21 cellular contexts compared by ENCODE assay signal in genomic region chr1:152783095-152783494, GRCh38. TPM values are rescaled to one million over a fixed set of nuclear protein-coding genes. Genes with fewer than 3 reads are reported as not detected.
DNase-seq lines count a peak whose midpoint lies in the region; ATAC-seq, FAIRE-seq and TF ChIP-seq lines count a peak whose summit lies in the region.
"Had no signal": no experiment of that assay in that cellular context is flagged by ENCODE, and none has a peak within 500 bp of the region (broad histone marks: within the 10 kb centered on the region; RNA-seq: fewer than 3 reads in every experiment).

No MANE protein-coding gene starts in this region.

- no peaks in the 10 kb centered on the region for H3K9me3 ChIP-seq in keratinocyte (ENCODE audit: control insufficient read depth, low read depth, low read length)
- H3K9me3 ChIP-seq in BE2C: no peaks in the 10 kb centered on the region
- H3K9me3 ChIP-seq: BLaER1, SJCRH30 had no signal

- H3K36me3 ChIP-seq in keratinocyte (ENCODE audit: control insufficient read depth in 2 of 2, extremely low read depth in 1 of 2, insufficient read depth in 2 of 2, low read length in 2 of 2) (no peaks in the 10 kb centered on the region), BE2C (no peaks in the 10 kb centered on the region)
- H3K36me3 ChIP-seq: BLaER1, SJCRH30 had no signal

- no peak overlapping the region for H3K27ac Mint-ChIP-seq in activated T-helper 17 cell treated with anti-CD3 and anti-CD28 coated beads, Interleukin-2, amount 50 U/mL, for 72 hours
- H3K27ac Mint-ChIP-seq: CD4-positive, alpha-beta memory T cell had no signal

- dilution Hi-C loops in keratinocyte (cut with MboI; ENCODE audit: extremely low pct_ligation_motif_present, low sequenced_read_pairs): no loop called here

- H3K9me3 Mint-ChIP-seq in activated T-helper 17 cell treated with anti-CD3 and anti-CD28 coated beads, Interleukin-2, amount 50 U/mL, for 72 hours: no peaks in the 10 kb centered on the region
- H3K9me3 Mint-ChIP-seq: CD4-positive, alpha-beta memory T cell had no signal

- no peaks in the 10 kb centered on the region for H3K4me1 Mint-ChIP-seq in activated T-helper 17 cell treated with anti-CD3 and anti-CD28 coated beads, Interleukin-2, amount 50 U/mL, for 72 hours
- H3K4me1 Mint-ChIP-seq: CD4-positive, alpha-beta memory T cell had no signal

- H3K4me3 Mint-ChIP-seq in activated T-helper 17 cell treated with anti-CD3 and anti-CD28 coated beads, Interleukin-2, amount 50 U/mL, for 72 hours: no peak overlapping the region
- H3K4me3 Mint-ChIP-seq: CD4-positive, alpha-beta memory T cell had no signal

- H3K27me3 Mint-ChIP-seq in activated T-helper 17 cell treated with anti-CD3 and anti-CD28 coated beads, Interleukin-2, amount 50 U/mL, for 72 hours: peaks cover 46% of the 10 kb centered on the region

- no peaks in the 10 kb centered on the region for H4K20me1 ChIP-seq in keratinocyte (ENCODE audit: control insufficient read depth, extremely low read depth, insufficient read depth, low read length)
- H4K20me1 ChIP-seq: BLaER1 had no signal

- intact Hi-C loops in dorsolateral prefrontal cortex (cut with DNase I): no loop called here

- peak; percentile 73 for ATAC-seq in activated T-helper 17 cell treated with anti-CD3 and anti-CD28 coated beads, Interleukin-2, amount 50 U/mL, for 72 hours (replicated peaks)
- ATAC-seq: GM12878, HCT116, K562 had no signal

- H3K4me1 ChIP-seq in keratinocyte (ENCODE audit: control insufficient read depth, extremely low read depth, insufficient read depth, low read length) (peaks cover 15% of the 10 kb centered on the region), BE2C (no peaks in the 10 kb centered on the region)
- H3K4me1 ChIP-seq: SJCRH30 had no signal

- peak; percentile 0 for DNase-seq in Ammon's horn (ENCODE audit: low spot score)
- DNase-seq in HCEC 1CT: peak; percentile 50
- no peak for DNase-seq in keratinocyte (ENCODE audit: low read depth, low spot score)
- no peak for DNase-seq in dorsolateral prefrontal cortex
- DNase-seq in activated naive CD4-positive, alpha-beta T cell treated with Interleukin-2 at 50 U/mL for 16 hours: no peak
- DNase-seq in BE2C: no peak
- DNase-seq: CD4-positive, alpha-beta memory T cell; DMS153; NCI-H1105 treated with DMSO at 0.1 percent for 48 hours; NCI-H1694 treated with DMSO at 0.1 percent for 48 hours; NCI-H2227 treated with DMSO at 0.1 percent for 48 hours; NCI-H510A treated with DMSO at 0.1 percent for 48 hours; NCI-H82; SJCRH30 had no signal

- H3K4me2 ChIP-seq in keratinocyte (ENCODE audit: control insufficient read depth, extremely low read depth, insufficient read depth, low read depth, low read length): no peak overlapping the region
- H3K4me2 ChIP-seq: BLaER1 had no signal

- no peaks in the 10 kb centered on the region for H3K36me3 Mint-ChIP-seq in activated T-helper 17 cell treated with anti-CD3 and anti-CD28 coated beads, Interleukin-2, amount 50 U/mL, for 72 hours (ENCODE audit: low read depth)
- H3K36me3 Mint-ChIP-seq: CD4-positive, alpha-beta memory T cell had no signal

- H3K27me3 ChIP-seq in keratinocyte (ENCODE audit: control insufficient read depth, extremely low read depth, insufficient read depth, low read length) (no peaks in the 10 kb centered on the region), dorsolateral prefrontal cortex (peaks cover 0 to 30% (median 4%) of the 10 kb centered on the region in 45 donors), BE2C (no peaks in the 10 kb centered on the region)
- H3K27me3 ChIP-seq: BLaER1, SJCRH30 had no signal

- TF ChIP-seq CTCF in keratinocyte (optimal IDR thresholded peaks at IDR 0.05 in 1 of 3, IDR thresholded peaks at IDR 0.05 in 1 of 3, conservative IDR thresholded peaks at IDR 0.05 in 1 of 3; ENCODE audit: extremely low read depth in 1 of 3, insufficient read depth in 2 of 3, low read length in 3 of 3): no peak
- TF ChIP-seq CTCF in dorsolateral prefrontal cortex (IDR thresholded peaks at IDR 0.05 in 54 of 56, conservative IDR thresholded peaks at IDR 0.05 in 2 of 56; ENCODE audit: low read depth in 1 of 56, partially characterized antibody in 56 of 56): no peak
- TF ChIP-seq CTCF in BE2C (IDR thresholded peaks at IDR 0.05; ENCODE audit: low read depth, low read length): no peak

- FAIRE-seq in keratinocyte (lab: Jason Lieb, UNC): peak; percentile 83
- FAIRE-seq: A204.1, GM12878, GM19239, K562 had no signal

- H3K4me3 ChIP-seq in keratinocyte (ENCODE audit: control insufficient read depth in 2 of 3, extremely low read depth in 1 of 3, insufficient read depth in 2 of 3, low read depth in 1 of 3, low read length in 3 of 3): no peak overlapping the region
- no peak overlapping the region for H3K4me3 ChIP-seq in dorsolateral prefrontal cortex
- no peak overlapping the region for H3K4me3 ChIP-seq in BE2C (ENCODE audit: low read depth, low read length)
- H3K4me3 ChIP-seq: BLaER1, GM12878, K562, SJCRH30 had no signal

- H3K9ac ChIP-seq in keratinocyte (ENCODE audit: control insufficient read depth, extremely low read depth, insufficient read depth, low read length): no peak overlapping the region
- H3K9ac ChIP-seq: BLaER1 had no signal

- no peaks in the 10 kb centered on the region for H3K79me2 ChIP-seq in keratinocyte (ENCODE audit: control insufficient read depth, insufficient read depth, low read length)

- H2AFZ ChIP-seq in keratinocyte (ENCODE audit: control insufficient read depth, low read length): no peak overlapping the region

- H3K27ac ChIP-seq in keratinocyte (ENCODE audit: control insufficient read depth, insufficient read depth, low read length): no peak overlapping the region
- no peak overlapping the region for H3K27ac ChIP-seq in dorsolateral prefrontal cortex
- H3K27ac ChIP-seq: BLaER1, SJCRH30 had no signal

- no peaks in the 10 kb centered on the region for H3K9me1 ChIP-seq in keratinocyte (ENCODE audit: control insufficient read depth, extremely low read depth, insufficient read depth, low read length)

RNA-seq across cellular contexts. Expression of gene LCE1E, which starts 3.0 kb away (rescaled TPM):
- total RNA-seq in activated T-helper 17 cell treated with anti-CD3 and anti-CD28 coated beads, Interleukin-2, amount 50 U/mL, for 72 hours: not detected
- 0.59 to 1.0 TPM (median 0.86 TPM) in 3 replicates for polyA plus RNA-seq in keratinocyte
- 3.7 TPM for polyA plus RNA-seq in keratinocyte (2011; ENCODE audit: low read depth)
- polyA plus RNA-seq in keratinocyte (2011; cell fraction: cytosol; rRNA removed): 0.39 and 0.67 TPM in 2 replicates
- polyA plus RNA-seq in keratinocyte (2011; cell fraction: nucleus; rRNA removed): 1.4 and 1.6 TPM in 2 replicates
- 0.48 and 32.6 TPM in 2 replicates for polyA plus RNA-seq in keratinocyte (2012; ENCODE audit: low replicate concordance)
- not detected in 3 replicates for polyA minus RNA-seq in keratinocyte
- polyA minus RNA-seq in keratinocyte (2011; cell fraction: cytosol; rRNA and poly(A)+ RNA removed): not detected
- polyA minus RNA-seq in keratinocyte (2011; cell fraction: nucleus; rRNA and poly(A)+ RNA removed): not detected in 2 replicates
- total RNA-seq in dorsolateral prefrontal cortex: not detected
- not detected for polyA plus RNA-seq in BE2C (2012; ENCODE audit: insufficient read depth, insufficient read length, low read depth)
- total RNA-seq: CD4-positive, alpha-beta memory T cell; K562; SJCRH30 had no signal
- polyA plus RNA-seq: CD4-positive, alpha-beta memory T cell; K562 had no signal

RNA-seq across cellular contexts. Expression of gene LCE1F, which starts 8.2 kb away (rescaled TPM):
- total RNA-seq in activated T-helper 17 cell treated with anti-CD3 and anti-CD28 coated beads, Interleukin-2, amount 50 U/mL, for 72 hours: not detected
- not detected in 3 replicates for polyA plus RNA-seq in keratinocyte
- 111 TPM for polyA plus RNA-seq in keratinocyte (2011; ENCODE audit: low read depth)
- not detected in 2 replicates for polyA plus RNA-seq in keratinocyte (2011; cell fraction: cytosol; rRNA removed)
- polyA plus RNA-seq in keratinocyte (2011; cell fraction: nucleus; rRNA removed): not detected in 2 replicates
- polyA plus RNA-seq in keratinocyte (2012; ENCODE audit: low replicate concordance): 1.0 and 40.6 TPM in 2 replicates
- not detected in 3 replicates for polyA minus RNA-seq in keratinocyte
- polyA minus RNA-seq in keratinocyte (2011; cell fraction: cytosol; rRNA and poly(A)+ RNA removed): not detected
- not detected in 2 replicates for polyA minus RNA-seq in keratinocyte (2011; cell fraction: nucleus; rRNA and poly(A)+ RNA removed)
- not detected for total RNA-seq in dorsolateral prefrontal cortex
- not detected for polyA plus RNA-seq in BE2C (2012; ENCODE audit: insufficient read depth, insufficient read length, low read depth)
- total RNA-seq: CD4-positive, alpha-beta memory T cell; GM12878; K562; SJCRH30 had no signal
- polyA plus RNA-seq: CD4-positive, alpha-beta memory T cell; K562 had no signal

RNA-seq across cellular contexts. Expression of gene LCE1D, which starts 13.4 kb away (rescaled TPM):
- total RNA-seq in activated T-helper 17 cell treated with anti-CD3 and anti-CD28 coated beads, Interleukin-2, amount 50 U/mL, for 72 hours: not detected
- 0.33 TPM in 1 of 3 replicates, not detected in the others for polyA plus RNA-seq in keratinocyte
- polyA plus RNA-seq in keratinocyte (2011; ENCODE audit: low read depth): 7.3 TPM
- not detected in 2 replicates for polyA plus RNA-seq in keratinocyte (2011; cell fraction: cytosol; rRNA removed)
- polyA plus RNA-seq in keratinocyte (2011; cell fraction: nucleus; rRNA removed): not detected in 2 replicates
- 0.37 and 32.0 TPM in 2 replicates for polyA plus RNA-seq in keratinocyte (2012; ENCODE audit: low replicate concordance)
- polyA minus RNA-seq in keratinocyte: not detected in 3 replicates
- not detected for polyA minus RNA-seq in keratinocyte (2011; cell fraction: cytosol; rRNA and poly(A)+ RNA removed)
- not detected in 2 replicates for polyA minus RNA-seq in keratinocyte (2011; cell fraction: nucleus; rRNA and poly(A)+ RNA removed)
- total RNA-seq in dorsolateral prefrontal cortex: not detected
- polyA plus RNA-seq in BE2C (2012; ENCODE audit: insufficient read depth, insufficient read length, low read depth): not detected
- total RNA-seq: CD4-positive, alpha-beta memory T cell; GM12878; K562; SJCRH30 had no signal
- polyA plus RNA-seq: CD4-positive, alpha-beta memory T cell; GM12878; K562 had no signal

RNA-seq across cellular contexts. Expression of gene LCE1C, which starts 23.4 kb away (rescaled TPM):
- total RNA-seq in activated T-helper 17 cell treated with anti-CD3 and anti-CD28 coated beads, Interleukin-2, amount 50 U/mL, for 72 hours: not detected
- polyA plus RNA-seq in keratinocyte: 1.8 TPM in 3 replicates
- polyA plus RNA-seq in keratinocyte (2011; ENCODE audit: low read depth): 23.2 TPM
- polyA plus RNA-seq in keratinocyte (2011; cell fraction: cytosol; rRNA removed): 2.4 and 153 TPM in 2 replicates
- 1.0 and 34.5 TPM in 2 replicates for polyA plus RNA-seq in keratinocyte (2011; cell fraction: nucleus; rRNA removed)
- 5.9 and 307 TPM in 2 replicates for polyA plus RNA-seq in keratinocyte (2012; ENCODE audit: low replicate concordance)
- polyA minus RNA-seq in keratinocyte: 2.1 to 2.7 TPM (median 2.2 TPM) in 3 replicates
- not detected for polyA minus RNA-seq in keratinocyte (2011; cell fraction: cytosol; rRNA and poly(A)+ RNA removed)
- polyA minus RNA-seq in keratinocyte (2011; cell fraction: nucleus; rRNA and poly(A)+ RNA removed): 1.9 TPM in 1 of 2 replicates, not detected in the other
- not detected for total RNA-seq in dorsolateral prefrontal cortex
- not detected for polyA plus RNA-seq in BE2C (2012; ENCODE audit: insufficient read depth, insufficient read length, low read depth)
- total RNA-seq: CD4-positive, alpha-beta memory T cell; K562; SJCRH30 had no signal
- polyA plus RNA-seq: CD4-positive, alpha-beta memory T cell; K562 had no signal

RNA-seq across cellular contexts. Expression of gene KPRP, which starts 25.3 kb away (rescaled TPM):
- total RNA-seq in activated T-helper 17 cell treated with anti-CD3 and anti-CD28 coated beads, Interleukin-2, amount 50 U/mL, for 72 hours: not detected
- 0.82 to 2.0 TPM (median 0.90 TPM) in 3 replicates for polyA plus RNA-seq in keratinocyte
- 49.8 TPM for polyA plus RNA-seq in keratinocyte (2011; ENCODE audit: low read depth)
- 1.5 and 1.9 TPM in 2 replicates for polyA plus RNA-seq in keratinocyte (2011; cell fraction: cytosol; rRNA removed)
- 6.0 and 6.3 TPM in 2 replicates for polyA plus RNA-seq in keratinocyte (2011; cell fraction: nucleus; rRNA removed)
- polyA plus RNA-seq in keratinocyte (2012; ENCODE audit: low replicate concordance): 1.8 and 238 TPM in 2 replicates
- polyA minus RNA-seq in keratinocyte: 1.5 to 7.9 TPM (median 1.6 TPM) in 3 replicates
- not detected for polyA minus RNA-seq in keratinocyte (2011; cell fraction: cytosol; rRNA and poly(A)+ RNA removed)
- polyA minus RNA-seq in keratinocyte (2011; cell fraction: nucleus; rRNA and poly(A)+ RNA removed): 1.9 and 2.0 TPM in 2 replicates
- not detected for total RNA-seq in dorsolateral prefrontal cortex
- not detected for polyA plus RNA-seq in BE2C (2012; ENCODE audit: insufficient read depth, insufficient read length, low read depth)
- total RNA-seq: CD4-positive, alpha-beta memory T cell; GM12878; K562; SJCRH30 had no signal
- polyA plus RNA-seq: CD4-positive, alpha-beta memory T cell; GM12878; K562 had no signal

Comparison
In these comparisons a context has a peak if more than half of its experiments do, and no peak if none do; other contexts are left out.
1. DNase-seq: peak in Ammon's horn (single experiment) and HCEC 1CT (single experiment); none in keratinocyte (single experiment), dorsolateral prefrontal cortex (0 of 10), activated naive CD4-positive, alpha-beta T cell treated with Interleukin-2 at 50 U/mL for 16 hours (single experiment) and BE2C (single experiment).